ENCODE assay signal across 1 cellular context in genomic region chr17:42920922-42921321, GRCh38.
TF ChIP-seq lines count a peak whose summit lies in the region.

No MANE protein-coding gene starts in this region.

TF ChIP-seq in HepG2, 621 proteins besides CTCF, POLR2A, EP300 and RAD21 (continued from another document):
- TF ChIP-seq SNAPC4 (CRISPR knock-in tag; IDR thresholded peaks at IDR 0.05), result no peak
- 0 out of 2 replicates have a peak, but pooled peaks have one; percentile 11 for TF ChIP-seq TCF7 (IDR thresholded peaks at IDR 0.05; ENCODE audit: low read depth)
- no peak for TF ChIP-seq HINFP (CRISPR knock-in tag; IDR thresholded peaks at IDR 0.05; ENCODE audit: low read depth)
- TF ChIP-seq CC2D1A (CRISPR knock-in tag; IDR thresholded peaks at IDR 0.05), result no peak
- TF ChIP-seq ZNF274 (CRISPR knock-in tag; IDR thresholded peaks at IDR 0.05), result no peak
- no peak for TF ChIP-seq SRSF4 (IDR thresholded peaks at IDR 0.05; ENCODE audit: low read depth, low read length, poor library complexity, severe bottlenecking)
- TF ChIP-seq ATAD3A (CRISPR knock-in tag; IDR thresholded peaks at IDR 0.05), result no peak
- TF ChIP-seq ZSCAN29 (CRISPR knock-in tag; conservative IDR thresholded peaks at IDR 0.05), result no peak
- no peak for TF ChIP-seq ZBTB37 (CRISPR knock-in tag; IDR thresholded peaks at IDR 0.05)
- TF ChIP-seq SATB2 (CRISPR knock-in tag; IDR thresholded peaks at IDR 0.05), result no peak
- TF ChIP-seq ZNF766 (CRISPR knock-in tag; IDR thresholded peaks at IDR 0.05; ENCODE audit: borderline replicate concordance), result no peak
- no peak for TF ChIP-seq ZFP37 (CRISPR knock-in tag; IDR thresholded peaks at IDR 0.05; ENCODE audit: borderline replicate concordance)
- no peak for TF ChIP-seq ZNF343 (CRISPR knock-in tag; IDR thresholded peaks at IDR 0.05)
- no peak for TF ChIP-seq PRPF4 (IDR thresholded peaks at IDR 0.05; ENCODE audit: low read depth, low read length, poor library complexity, severe bottlenecking)
- TF ChIP-seq ARID3A (IDR thresholded peaks at IDR 0.05; ENCODE audit: low read depth, low read length), result no peak
